Comparison of ENCODE assay signal across 8 cellular contexts in the genomic region with DNA sequence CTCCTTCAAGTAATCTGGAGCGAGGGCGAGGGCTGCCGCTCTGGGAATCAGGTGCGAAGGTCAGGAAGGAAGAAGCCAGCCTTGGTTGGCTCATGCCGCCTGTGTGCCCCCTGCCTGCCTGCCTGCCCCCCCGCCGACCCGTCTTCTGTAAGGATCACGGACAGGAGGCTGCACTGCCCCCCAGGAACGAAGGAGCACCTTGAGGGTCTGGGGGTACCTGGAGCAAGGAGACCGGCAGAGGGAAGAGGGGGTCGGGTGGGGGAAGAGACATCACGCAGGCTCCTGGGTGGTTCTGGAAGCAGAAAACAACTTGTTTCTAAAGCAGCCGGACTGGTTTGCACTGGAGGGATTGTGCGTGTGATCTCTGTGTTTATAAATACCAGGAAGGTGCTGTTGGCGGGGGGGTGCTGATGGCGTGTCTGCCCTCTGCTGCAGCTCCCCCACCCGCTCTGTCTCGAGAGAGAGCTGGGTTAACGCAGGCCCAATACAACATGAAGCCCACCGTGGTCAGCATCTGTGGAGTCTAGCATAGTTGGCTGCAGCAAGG. TPM values are rescaled to one million over a fixed set of nuclear protein-coding genes. Genes with fewer than 3 reads are reported as not detected.
DNase-seq lines count a peak whose midpoint lies in the region; ATAC-seq and TF ChIP-seq lines count a peak whose summit lies in the region.

No MANE protein-coding gene starts in this region.

- POLR2A ChIA-PET in IMR-90 (lab: Charles Lee; ENCODE audit: unreplicated experiment), result interaction anchor here (0.6 kb wide), 1 partner anchor 388 kb away, joined by 3 read pairs; no protein-coding TSS in a partner anchor

- H4K5ac ChIP-seq in IMR-90 (ENCODE audit: low read depth, low read length), result peak overlapping the region; percentile 86

- peaks cover 53% of the 10 kb centered on the region for H4K20me1 ChIP-seq in IMR-90 (ENCODE audit: insufficient read depth, low read length)

- peak overlapping the region; percentile 92 for H2BK5ac ChIP-seq in IMR-90 (ENCODE audit: low read depth, low read length, poor library complexity, severe bottlenecking)

- H2AK5ac ChIP-seq in IMR-90 (ENCODE audit: low read depth, low read length), result peak overlapping the region; percentile 91

- H3K9ac ChIP-seq in IMR-90 (ENCODE audit: low read depth, low read length), result peak overlapping the region; percentile 95

- H2BK20ac ChIP-seq in IMR-90 (ENCODE audit: low read depth, low read length), result peak overlapping the region; percentile 43; the same call in 1 of the 2 replicates

- ATAC-seq in IMR-90 (ENCODE audit: low read depth), result no peak
- ATAC-seq in lower lobe of right lung, result no peak
- no peak for ATAC-seq in aorta (ENCODE audit: low FRiP score)
- ATAC-seq in GM18861 (IDR thresholded peaks at IDR 0.05; ENCODE audit: unreplicated experiment), result no peak

- H3K4me2 ChIP-seq in IMR-90 (ENCODE audit: low read depth, low read length), result peak overlapping the region; percentile 88

- H3K56ac ChIP-seq in IMR-90 (ENCODE audit: extremely low read depth, insufficient read depth, low read length), result peak overlapping the region; percentile 96

- peak overlapping the region; percentile 89 for H3K27ac ChIP-seq in IMR-90 (ENCODE audit: insufficient read depth, low read length)
- H3K27ac ChIP-seq in lower lobe of right lung, result peak overlapping the region; percentile 100
- peak overlapping the region; percentile 92 to 98 for H3K27ac ChIP-seq in aorta (ENCODE audit: low read depth in 1 of 2, low read length in 2 of 2)

- H3K18ac ChIP-seq in IMR-90 (ENCODE audit: low read depth, low read length), result peak overlapping the region; percentile 87

- peak overlapping the region; percentile 85 for H3K23ac ChIP-seq in IMR-90 (ENCODE audit: low read depth, low read length)

- H3K27me3 ChIP-seq in BE2C, result no peaks in the 10 kb centered on the region
- H3K27me3 ChIP-seq in IMR-90 (ENCODE audit: control insufficient read depth, insufficient read depth, low read length), result no peaks in the 10 kb centered on the region
- no peaks in the 10 kb centered on the region for H3K27me3 ChIP-seq in lower lobe of right lung (ENCODE audit: low read depth)
- no peaks in the 10 kb centered on the region for H3K27me3 ChIP-seq in aorta (ENCODE audit: control insufficient read depth in 1 of 2, insufficient read depth in 2 of 2, low read length in 1 of 2)

- H3K36me3 ChIP-seq in BE2C (0 out of 2 replicates have a peak, but pooled peaks cover 8% of the 10 kb centered on the region), IMR-90 (ENCODE audit: control insufficient read depth, insufficient read depth, low read length) (peaks cover 24% of the 10 kb centered on the region), lower lobe of right lung (peaks cover 19% of the 10 kb centered on the region), aorta (ENCODE audit: control insufficient read depth in 1 of 2, insufficient read depth in 2 of 2, low read length in 1 of 2) (no peaks in the 10 kb centered on the region)

- H3K4ac ChIP-seq in IMR-90 (ENCODE audit: low read depth, low read length), result peak overlapping the region; percentile 96

- BruUV-seq in IMR-90 (replicated peaks; lab: Mats Ljungman, UMichigan), result no TSS peak

- peak overlapping the region; percentile 45; the same call in 1 of the 3 replicates for H2BK15ac ChIP-seq in IMR-90 (ENCODE audit: low read depth, low read length)

- H2AK9ac ChIP-seq in IMR-90 (replicated peaks; ENCODE audit: low read depth, low read length, poor library complexity), result peak overlapping the region; percentile 96

- H3K9me1 ChIP-seq in IMR-90 (ENCODE audit: insufficient read depth, low read length), result peaks cover 5% of the 10 kb centered on the region

- no peak for TF ChIP-seq CTCF in BE2C (IDR thresholded peaks at IDR 0.05; ENCODE audit: low read depth, low read length)
- no peak for TF ChIP-seq CTCF in IMR-90 (conservative IDR thresholded peaks at IDR 0.05; ENCODE audit: low read depth, low read length)
- TF ChIP-seq CTCF in lower lobe of right lung (IDR thresholded peaks at IDR 0.05), result no peak

- peak overlapping the region; percentile 44 to 88; a peak in 3 of 4 replicates for H4K8ac ChIP-seq in IMR-90 (ENCODE audit: low read depth in 2 of 2, low read length in 2 of 2)

- no peaks in the 10 kb centered on the region for H3K9me3 ChIP-seq in BE2C
- H3K9me3 ChIP-seq in IMR-90 (ENCODE audit: control insufficient read depth, insufficient read depth, low read length), result no peaks in the 10 kb centered on the region
- no peaks in the 10 kb centered on the region for H3K9me3 ChIP-seq in lower lobe of right lung
- H3K9me3 ChIP-seq in aorta (ENCODE audit: control insufficient read depth, low read length), result no peaks in the 10 kb centered on the region

- H3K79me1 ChIP-seq in IMR-90 (ENCODE audit: low read depth in 1 of 2, low read length in 2 of 2), result peaks cover 0 to 20% of the 10 kb centered on the region in 2 experiments; a peak in 2 of 4 replicates

- H3K4me1 ChIP-seq in BE2C (peaks cover 7% of the 10 kb centered on the region; the same call in 1 of the 2 replicates), IMR-90 (ENCODE audit: control insufficient read depth, insufficient read depth, low read length) (peaks cover 19% of the 10 kb centered on the region), lower lobe of right lung (peaks cover 33% of the 10 kb centered on the region), aorta (ENCODE audit: control insufficient read depth in 1 of 2, insufficient read depth in 2 of 2, low read length in 2 of 2) (peaks cover 0 to 3% of the 10 kb centered on the region in 2 donors)

- DNase-seq in BE2C, result peak; percentile 40
- DNase-seq in IMR-90, result peak; percentile 71
- peak; percentile 20 for DNase-seq in cerebellum (ENCODE audit: low spot score)
- peak; percentile 75 for DNase-seq in lower lobe of right lung
- peak; percentile 70 to 80 for DNase-seq in aorta
- no peak for DNase-seq in NCI-H2227 (lab: John Stamatoyannopoulos, UW; ENCODE audit: unreplicated experiment)
- DNase-seq in activated T-cell treated with anti-CD3 and anti-CD28 coated beads for 4 hours, result no peak

- H2BK120ac ChIP-seq in IMR-90 (ENCODE audit: low read depth, low read length), result peak overlapping the region; percentile 81

- intact Hi-C loops in IMR-90 (cut with micrococcal nuclease), result loop anchor here (1.0 to 10.0 kb wide), 3 partner anchors 162 to 711 kb away; no protein-coding TSS in a partner anchor
- intact Hi-C loops in lower lobe of right lung (cut with DNase I), result no loop called here
- intact Hi-C loops in aorta (cut with DNase I), result loop anchor here (5.0 to 10.0 kb wide), 4 partner anchors 117 to 687 kb away; no protein-coding TSS in a partner anchor

- H3K14ac ChIP-seq in IMR-90 (replicated peaks; ENCODE audit: low read depth, low read length), result peak overlapping the region; percentile 93

- WGBS in IMR-90 (ENCODE audit: extremely low coverage in 2 of 2, insufficient read length in 1 of 2), 2 experiments, result 0% methylated on average over 10 of the region's 21 CpGs; no CpG with 5 or more reads in 1 of the 2 experiments
- 0 to 1% methylated on average over 20 to 21 of the region's 21 CpGs for WGBS in aorta, 2 donors

- in situ Hi-C loops in IMR-90 (cut with MboI; ENCODE audit: low sequenced_read_pairs), result loop anchor here (10.0 kb wide), 1 partner anchor 430 kb away; no protein-coding TSS in a partner anchor

- dilution Hi-C loops in IMR-90 (cut with HindIII; ENCODE audit: low sequenced_read_pairs, unreplicated experiment), result no loop called here

- peak overlapping the region; percentile 86 for H4K91ac ChIP-seq in IMR-90 (ENCODE audit: insufficient read depth, low read depth, low read length)

- H2AFZ ChIP-seq in IMR-90 (replicated peaks; ENCODE audit: low read length, poor library complexity), result peak overlapping the region; percentile 54

- H3K4me3 ChIP-seq in BE2C (ENCODE audit: low read depth, low read length) (peak overlapping the region; percentile 88), IMR-90 (ENCODE audit: insufficient read depth, low read depth, low read length) (peak overlapping the region; percentile 91), lower lobe of right lung (peak overlapping the region; percentile 95), aorta (ENCODE audit: low read length in 2 of 2) (peak overlapping the region; percentile 92 to 95)

- TF ChIP-seq RAD21 in IMR-90 (IDR thresholded peaks at IDR 0.05; ENCODE audit: low read length), result no peak; the same call in 1 of the 2 replicates

- CTCF ChIA-PET in IMR-90 (lab: Yijun Ruan, JAX), result interaction anchor here (0.6 kb wide), 1 partner anchor 621 kb away, joined by 3 read pairs; no protein-coding TSS in a partner anchor

- peak; percentile 78 for TF ChIP-seq POLR2A in IMR-90 (IDR thresholded peaks at IDR 0.05; ENCODE audit: low read depth, low read length)

TF ChIP-seq in IMR-90, 13 proteins besides CTCF, POLR2A, EP300 and RAD21:
- peak; percentile 67; the same call in 1 of the 2 replicates for TF ChIP-seq MAZ (IDR thresholded peaks at IDR 0.05; ENCODE audit: borderline replicate concordance, low read depth, low read length)
- TF ChIP-seq CHD1 (IDR thresholded peaks at IDR 0.05; ENCODE audit: low read depth, low read length), result 0 out of 2 replicates have a peak, but pooled peaks have one; percentile 52
- TF ChIP-seq RFX5 (IDR thresholded peaks at IDR 0.05; ENCODE audit: low read depth, low read length), result no peak
- TF ChIP-seq BHLHE40 (IDR thresholded peaks at IDR 0.05; ENCODE audit: low read depth, low read length), result peak; percentile 31; the same call in 1 of the 2 replicates
- TF ChIP-seq MAFK (IDR thresholded peaks at IDR 0.05; ENCODE audit: low read depth, low read length), result no peak

RNA-seq across cellular contexts. Expression of a gene that starts 1.7 kb away (rescaled TPM):
- polyA plus RNA-seq in BE2C (2012; ENCODE audit: insufficient read depth, insufficient read length, low read depth), result 16.2 TPM
- 31.4 and 32.2 TPM in 2 replicates for total RNA-seq in IMR-90 (2012; rRNA removed)
- 46.3 and 51.1 TPM in 2 replicates for polyA plus RNA-seq in IMR-90 (2012; rRNA removed)
- polyA plus RNA-seq in IMR-90 (2012; cell fraction: cytosol; rRNA removed), result 52.1 and 52.3 TPM in 2 replicates
- polyA plus RNA-seq in IMR-90 (2012; cell fraction: nucleus; rRNA removed; ENCODE audit: low replicate concordance), result 91.1 and 119 TPM in 2 replicates
- total RNA-seq in cerebellum, result 5.8 TPM
- 74.9 TPM for total RNA-seq in lower lobe of right lung
- 100 to 1,000 TPM; 184 to 260 TPM for total RNA-seq in aorta
- 10 to 100 TPM; 20.0 to 33.2 TPM for polyA plus RNA-seq in aorta

Comparison
In these comparisons a context has a peak if more than half of its experiments do, and no peak if none do; other contexts are left out.
1. DNase-seq: peak in BE2C (single experiment), IMR-90 (single experiment), cerebellum (single experiment), lower lobe of right lung (single experiment) and aorta (2 of 2); none in NCI-H2227 (single experiment) and activated T-cell treated with anti-CD3 and anti-CD28 coated beads for 4 hours (single experiment).
2. Peak in every context shown above with its lines, with median percentiles within 50 percentile points of each other: H3K4me3 ChIP-seq and H3K27ac ChIP-seq.